ENCODE assay signal across 15 cellular contexts in the genomic region with DNA sequence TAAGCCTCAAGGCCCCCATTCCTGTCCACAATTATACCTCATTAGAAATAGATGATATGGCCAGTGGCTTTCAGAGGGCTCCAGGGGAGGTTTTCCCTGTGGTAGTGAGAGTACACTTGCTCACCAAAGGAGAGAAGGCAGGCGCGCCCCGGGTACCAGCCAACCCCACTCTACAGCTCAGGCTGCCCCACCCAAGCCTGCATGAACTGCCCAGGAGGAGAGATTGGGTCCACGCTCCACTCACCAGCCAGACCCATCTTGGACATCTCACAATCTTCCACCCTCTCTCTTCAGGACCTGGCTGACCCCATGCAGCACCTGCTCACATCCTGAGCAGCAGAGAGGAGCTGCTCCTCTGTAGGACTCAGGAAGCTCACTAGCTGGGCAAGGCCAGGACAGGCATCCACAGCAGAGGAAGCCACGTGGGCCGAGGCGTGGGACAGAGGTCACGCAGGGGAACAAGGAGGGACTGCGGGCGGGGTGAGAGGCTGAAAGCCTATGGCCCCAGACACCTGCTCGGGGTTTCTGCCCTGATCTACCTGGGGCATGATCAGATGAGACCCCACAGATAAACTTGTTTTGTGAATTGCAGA. TPM values are rescaled to one million over a fixed set of nuclear protein-coding genes. Genes with fewer than 3 reads are reported as not detected.
DNase-seq lines count a peak whose midpoint lies in the region; ATAC-seq and TF ChIP-seq lines count a peak whose summit lies in the region.
"Had no signal": no experiment of that assay in that cellular context is flagged by ENCODE, and none has a peak within 500 bp of the region (broad histone marks: within the 10 kb centered on the region; RNA-seq: fewer than 3 reads in every experiment).

No MANE protein-coding gene starts in this region.

- H3K23ac ChIP-seq in mesenchymal stem cell (ENCODE audit: low read length in 2 of 2): no peak overlapping the region

- H2BK120ac ChIP-seq in mesenchymal stem cell (ENCODE audit: low read depth, low read length): no peak overlapping the region

- intact Hi-C loops in posterior vena cava (cut with DNase I): no loop called here

- ATAC-seq in stimulated activated naive CD8-positive, alpha-beta T cell treated with anti-CD3 and anti-CD28 coated beads, Interleukin-15, amount 100 ng/mL, for 72 hours: peak; percentile 25
- ATAC-seq in stimulated activated naive CD8-positive, alpha-beta T cell treated with anti-CD3 and anti-CD28 coated beads, Interleukin-15, Interleukin-2, amounts not matched to agents 100 U/mL and 50 U/mL, for 24 hours: no peak
- no peak for ATAC-seq in GM18505 (IDR thresholded peaks at IDR 0.05; ENCODE audit: unreplicated experiment)

- H3K18ac ChIP-seq in mesenchymal stem cell (ENCODE audit: low read depth in 1 of 2, low read length in 2 of 2): no peak overlapping the region

- H2BK5ac ChIP-seq in mesenchymal stem cell (ENCODE audit: low read depth, low read length, poor library complexity, severe bottlenecking): no peak overlapping the region

- no peaks in the 10 kb centered on the region for H3K9me3 Mint-ChIP-seq in stimulated activated naive CD8-positive, alpha-beta T cell treated with anti-CD3 and anti-CD28 coated beads, Interleukin-15, amount 100 ng/mL, for 72 hours
- H3K9me3 Mint-ChIP-seq: CD4-positive, CD25-positive, alpha-beta regulatory T cell had no signal

- no peaks in the 10 kb centered on the region for H3K9me3 ChIP-seq in mesenchymal stem cell (ENCODE audit: control insufficient read depth, low read length)
- H3K9me3 ChIP-seq: BLaER1, Caco-2, HAP-1 had no signal

- TF ChIP-seq POLR2A in GM18505 (IDR thresholded peaks at IDR 0.05; ENCODE audit: borderline replicate concordance, extremely low read depth, insufficient read depth, insufficient read length): no peak

- no peak overlapping the region for H3K27ac ChIP-seq in mesenchymal stem cell (ENCODE audit: low read length, poor library complexity, severe bottlenecking)
- H3K27ac ChIP-seq: BLaER1 had no signal

- H2AK5ac ChIP-seq in mesenchymal stem cell (ENCODE audit: low read length, severe bottlenecking): no peak overlapping the region

- no peak overlapping the region for H3K9ac ChIP-seq in mesenchymal stem cell (ENCODE audit: low read length)
- H3K9ac ChIP-seq: BLaER1 had no signal

- 90% methylated on average over 10 of the region's 11 CpGs for WGBS in mesenchymal stem cell

- no peak overlapping the region for H3K4me3 ChIP-seq in mesenchymal stem cell (ENCODE audit: insufficient read depth in 1 of 2, low read depth in 1 of 2, low read length in 2 of 2)
- H3K4me3 ChIP-seq: BLaER1, HAP-1 had no signal

- no peak overlapping the region for H3K27ac Mint-ChIP-seq in stimulated activated naive CD8-positive, alpha-beta T cell treated with anti-CD3 and anti-CD28 coated beads, Interleukin-15, amount 100 ng/mL, for 72 hours
- H3K27ac Mint-ChIP-seq: CD4-positive, CD25-positive, alpha-beta regulatory T cell; CD8-positive, alpha-beta memory T cell had no signal

- H2AFZ ChIP-seq in mesenchymal stem cell (ENCODE audit: low read depth, low read length): no peak overlapping the region

- no peak overlapping the region for H2BK15ac ChIP-seq in mesenchymal stem cell (ENCODE audit: low read depth, poor library complexity, severe bottlenecking)

- no peak overlapping the region for H3K4me2 ChIP-seq in mesenchymal stem cell (ENCODE audit: low read length, poor library complexity, severe bottlenecking)
- H3K4me2 ChIP-seq: BLaER1 had no signal

- H4K8ac ChIP-seq in mesenchymal stem cell (ENCODE audit: low read length): no peak overlapping the region

- peak overlapping the region; percentile 65 for H4K91ac ChIP-seq in mesenchymal stem cell (ENCODE audit: low read length)

- peaks cover 4 to 50% of the 10 kb centered on the region in 2 experiments for H3K27me3 ChIP-seq in mesenchymal stem cell (ENCODE audit: control insufficient read depth in 1 of 2, insufficient read depth in 1 of 2, low read length in 2 of 2)

- H3K36me3 ChIP-seq in mesenchymal stem cell (ENCODE audit: control insufficient read depth in 1 of 2, insufficient read depth in 2 of 2, low read depth in 1 of 2, low read length in 2 of 2): no peaks in the 10 kb centered on the region
- H3K36me3 ChIP-seq: BLaER1, HAP-1 had no signal

- no peak for DNase-seq in stimulated activated naive CD8-positive, alpha-beta T cell treated with anti-CD3 and anti-CD28 coated beads, Interleukin-15, amount 100 ng/mL, for 72 hours
- DNase-seq in stimulated activated naive CD8-positive, alpha-beta T cell treated with anti-CD3 and anti-CD28 coated beads, Interleukin-15, Interleukin-2, amounts not matched to agents 100 U/mL and 50 U/mL, for 24 hours: no peak
- no peak for DNase-seq in mesenchymal stem cell
- DNase-seq in posterior vena cava (ENCODE audit: low spot score): peak; percentile 62
- DNase-seq in kidney glomerular epithelial cell (lab: John Stamatoyannopoulos, UW): no peak
- no peak for DNase-seq in activated effector memory CD4-positive, alpha-beta T cell treated with Interleukin-2 at 50 U/mL for 16 hours
- DNase-seq in DMS79 treated with DMSO at 0.1 percent for 48 hours (lab: John Stamatoyannopoulos, UW): no peak
- DNase-seq: 8988T; Caco-2; CD4-positive, CD25-positive, alpha-beta regulatory T cell; GDM1 had no signal

- H3K4ac ChIP-seq in mesenchymal stem cell (ENCODE audit: low read depth in 1 of 2, low read length in 2 of 2): no peak overlapping the region

- H3K4me3 Mint-ChIP-seq in stimulated activated naive CD8-positive, alpha-beta T cell treated with anti-CD3 and anti-CD28 coated beads, Interleukin-15, amount 100 ng/mL, for 72 hours: no peak overlapping the region
- H3K4me3 Mint-ChIP-seq: CD4-positive, CD25-positive, alpha-beta regulatory T cell; CD8-positive, alpha-beta memory T cell had no signal

- H3K27me3 Mint-ChIP-seq in stimulated activated naive CD8-positive, alpha-beta T cell treated with anti-CD3 and anti-CD28 coated beads, Interleukin-15, amount 100 ng/mL, for 72 hours: peaks cover 28% of the 10 kb centered on the region

- H3K14ac ChIP-seq in mesenchymal stem cell (ENCODE audit: low read length in 2 of 2): no peak overlapping the region

- no peaks in the 10 kb centered on the region for H3K4me1 Mint-ChIP-seq in stimulated activated naive CD8-positive, alpha-beta T cell treated with anti-CD3 and anti-CD28 coated beads, Interleukin-15, amount 100 ng/mL, for 72 hours

- H2BK12ac ChIP-seq in mesenchymal stem cell (ENCODE audit: low read length in 2 of 2): no peak overlapping the region

- no peaks in the 10 kb centered on the region for H3K79me1 ChIP-seq in mesenchymal stem cell (replicated peaks; ENCODE audit: low read length, poor library complexity, severe bottlenecking)

- H3K4me1 ChIP-seq in mesenchymal stem cell (ENCODE audit: control insufficient read depth, insufficient read depth, low read depth, low read length): peaks cover 5% of the 10 kb centered on the region
- H3K4me1 ChIP-seq: Caco-2, HAP-1 had no signal

RNA-seq across cellular contexts. Expression of gene GLI2, which starts 53.9 kb away (rescaled TPM):
- 28.9 TPM for polyA plus RNA-seq in mesenchymal stem cell (2013, experiment 1 of 2)
- 29.5 TPM for polyA plus RNA-seq in mesenchymal stem cell (2013, experiment 2 of 2)
- 10 to 100 TPM; 13.0 to 21.1 TPM for total RNA-seq in posterior vena cava
- total RNA-seq: CD4-positive, CD25-positive, alpha-beta regulatory T cell; CD8-positive, alpha-beta memory T cell had no signal
- polyA plus RNA-seq: CD4-positive, CD25-positive, alpha-beta regulatory T cell; CD8-positive, alpha-beta memory T cell had no signal
